15 cellular contexts compared by ENCODE assay signal in genomic region chr5:119220576-119221197, GRCh38.
A peak's percentile ranks its signal among the peaks of the same experiment; 100 is the strongest.
DNase-seq lines count a peak whose midpoint lies in the region; ATAC-seq, FAIRE-seq and TF ChIP-seq lines count a peak whose summit lies in the region.
"Had no signal": no experiment of that assay in that cellular context is flagged by ENCODE, and none has a peak within 500 bp of the region (broad histone marks: within the 10 kb centered on the region; RNA-seq: fewer than 3 reads in every experiment).

No MANE protein-coding gene starts in this region.

- H3K4me2 ChIP-seq in OCI-LY3 (ENCODE audit: low read length) = peak overlapping the region; percentile 67

- H3K36me3 Mint-ChIP-seq in activated CD4-positive, alpha-beta memory T cell treated with anti-CD3 and anti-CD28 coated beads for 36 hours = peaks cover 14% of the 10 kb centered on the region

- no peak overlapping the region for H3K27ac Mint-ChIP-seq in activated CD4-positive, alpha-beta memory T cell treated with anti-CD3 and anti-CD28 coated beads for 36 hours
- H3K27ac Mint-ChIP-seq: T-helper 2 cell treated with Interferon-gamma antibody and Interleukin-4, amounts not matched to agents 5 μg/mL and 100 μg/mL, for 36 hours had no signal

- H3K27me3 Mint-ChIP-seq in activated CD4-positive, alpha-beta memory T cell treated with anti-CD3 and anti-CD28 coated beads for 36 hours = no peaks in the 10 kb centered on the region
- H3K27me3 Mint-ChIP-seq: CD4-positive, alpha-beta memory T cell had no signal

- no peak overlapping the region for H3K9ac ChIP-seq in OCI-LY3 (ENCODE audit: low read length)

- H3K9me3 ChIP-seq in OCI-LY3 (ENCODE audit: insufficient read depth, low read length) = no peaks in the 10 kb centered on the region
- H3K9me3 ChIP-seq: gastrocnemius medialis had no signal

- peak overlapping the region; percentile 49 for H3K4me3 ChIP-seq in OCI-LY3 (ENCODE audit: low read length)
- H3K4me3 ChIP-seq: cardiac muscle cell, gastrocnemius medialis had no signal

- H3K27me3 ChIP-seq in OCI-LY3 (ENCODE audit: low read depth, low read length) = no peaks in the 10 kb centered on the region
- H3K27me3 ChIP-seq: cardiac muscle cell, gastrocnemius medialis had no signal

- no peak overlapping the region for H2AFZ ChIP-seq in OCI-LY3 (ENCODE audit: low read depth, low read length)

- peaks cover 6% of the 10 kb centered on the region for H3K36me3 ChIP-seq in OCI-LY3 (replicated peaks; ENCODE audit: low read depth, low read length)

- peaks cover 36% of the 10 kb centered on the region for H3K4me1 ChIP-seq in OCI-LY3 (ENCODE audit: low read length)
- H3K4me1 ChIP-seq: gastrocnemius medialis had no signal

- POLR2A ChIA-PET in activated CD4-positive, alpha-beta memory T cell treated with anti-CD3 and anti-CD28 coated beads for 36 hours (lab: Charles Lee) = no interaction called here

- no peaks in the 10 kb centered on the region for H3K9me3 Mint-ChIP-seq in activated CD4-positive, alpha-beta memory T cell treated with anti-CD3 and anti-CD28 coated beads for 36 hours
- H3K9me3 Mint-ChIP-seq: CD4-positive, alpha-beta memory T cell; T-helper 2 cell treated with Interferon-gamma antibody and Interleukin-4, amounts not matched to agents 5 μg/mL and 100 μg/mL, for 36 hours had no signal

- no peak for TF ChIP-seq CTCF in GM13976 (IDR thresholded peaks at IDR 0.05; ENCODE audit: borderline replicate concordance, control extremely low read depth, extremely low read depth, insufficient read depth, missing control alignments)
- no peak for TF ChIP-seq CTCF in GM20000 (IDR thresholded peaks at IDR 0.05; ENCODE audit: extremely low read depth, missing control alignments)
- no peak for TF ChIP-seq CTCF in OCI-LY3 (IDR thresholded peaks at IDR 0.05; ENCODE audit: low read depth, low read length)

- FAIRE-seq in HTR-8/SVneo (lab: Jason Lieb, UNC) = no peak

- no peak overlapping the region for H3K4me3 Mint-ChIP-seq in activated CD4-positive, alpha-beta memory T cell treated with anti-CD3 and anti-CD28 coated beads for 36 hours
- H3K4me3 Mint-ChIP-seq: CD4-positive, alpha-beta memory T cell; T-helper 2 cell treated with Interferon-gamma antibody and Interleukin-4, amounts not matched to agents 5 μg/mL and 100 μg/mL, for 36 hours had no signal

- intact Hi-C loops in activated CD4-positive, alpha-beta memory T cell treated with anti-CD3 and anti-CD28 coated beads for 36 hours (cut with micrococcal nuclease) = no loop called here

- no peaks in the 10 kb centered on the region for H3K4me1 Mint-ChIP-seq in activated CD4-positive, alpha-beta memory T cell treated with anti-CD3 and anti-CD28 coated beads for 36 hours (ENCODE audit: low read depth)

- peak overlapping the region; percentile 66 for H3K27ac ChIP-seq in OCI-LY3 (ENCODE audit: low read length)
- H3K27ac ChIP-seq: cardiac muscle cell, gastrocnemius medialis had no signal

- DNase-seq in GM13976 (ENCODE audit: low spot score) (peak; percentile 43), GM20000 (ENCODE audit: low spot score) (peak; percentile 45), middle frontal gyrus (ENCODE audit: extremely low spot score, low spot score) (no peak), HTR-8/SVneo (ENCODE audit: insufficient read length, low spot score) (no peak), NCI-H345 treated with DMSO at 0.1 percent for 48 hours (lab: John Stamatoyannopoulos, UW; ENCODE audit: unreplicated experiment) (no peak)
- no peak for DNase-seq in activated CD4-positive, alpha-beta memory T cell treated with anti-CD3 and anti-CD28 coated beads for 36 hours
- DNase-seq: activated T-cell treated with anti-CD3 and anti-CD28 coated beads for 4 hours; CD4-positive, alpha-beta memory T cell; gastrocnemius medialis; KG1; NCI-H69 had no signal

- CTCF ChIA-PET in activated CD4-positive, alpha-beta memory T cell treated with anti-CD3 and anti-CD28 coated beads for 36 hours (lab: Charles Lee) = interaction anchor here (0.6 kb wide), 1 partner anchor 233 kb away, joined by 3 read pairs; the partner anchor contains the start of gene DTWD2

- no peaks in the 10 kb centered on the region for H4K20me1 ChIP-seq in OCI-LY3 (ENCODE audit: insufficient read depth, low read length)

- in situ Hi-C loops in GM13976 (cut with MboI; ENCODE audit: low sequenced_read_pairs, unreplicated experiment) = no loop called here

- ATAC-seq in HG03060 (IDR thresholded peaks at IDR 0.05; ENCODE audit: low read depth, unreplicated experiment) = peak; percentile 67
- ATAC-seq: gastrocnemius medialis had no signal

- no peaks in the 10 kb centered on the region for H3K79me2 ChIP-seq in OCI-LY3 (ENCODE audit: low read length)

Comparison
In these comparisons a context has a peak if more than half of its experiments do, and no peak if none do; other contexts are left out.
1. DNase-seq: peak in GM13976 (single experiment) and GM20000 (single experiment); none in middle frontal gyrus (single experiment), HTR-8/SVneo (single experiment), NCI-H345 treated with DMSO at 0.1 percent for 48 hours (single experiment) and activated CD4-positive, alpha-beta memory T cell treated with anti-CD3 and anti-CD28 coated beads for 36 hours (single experiment).